17 cellular contexts compared by ENCODE assay signal in genomic region chr14:38870437-38870836, GRCh38.
A peak's percentile ranks its signal among the peaks of the same experiment; 100 is the strongest.
DNase-seq lines count a peak whose midpoint lies in the region; FAIRE-seq and TF ChIP-seq lines count a peak whose summit lies in the region.
"Had no signal": no experiment of that assay in that cellular context is flagged by ENCODE, and none has a peak within 500 bp of the region (broad histone marks: within the 10 kb centered on the region; RNA-seq: fewer than 3 reads in every experiment).

No MANE protein-coding gene starts in this region.

- no peaks in the 10 kb centered on the region for H3K79me2 ChIP-seq in endothelial cell of umbilical vein (ENCODE audit: control insufficient read depth, insufficient read depth, low read length)
- H3K79me2 ChIP-seq in mammary epithelial cell (ENCODE audit: insufficient read depth, low read length): no peaks in the 10 kb centered on the region

- intact Hi-C loops in endothelial cell of umbilical vein (cut with micrococcal nuclease) (no loop called here), mammary epithelial cell (cut with micrococcal nuclease) (no loop called here)

- H3K9me3 ChIP-seq in endothelial cell of umbilical vein (replicated peaks; ENCODE audit: control insufficient read depth, insufficient read depth, low read length) (no peaks in the 10 kb centered on the region), mammary epithelial cell (replicated peaks; ENCODE audit: insufficient read depth, low read length) (no peaks in the 10 kb centered on the region)
- H3K9me3 ChIP-seq: BE2C had no signal

- H3K27ac ChIP-seq in VCaP (peak overlapping the region; percentile 94), endothelial cell of umbilical vein (ENCODE audit: insufficient read depth, low read depth, low read length) (no peak overlapping the region), mammary epithelial cell (ENCODE audit: insufficient read depth, low read depth, low read length) (no peak overlapping the region)
- H3K27ac ChIP-seq: C4-2B, KMS-11 had no signal

- no peaks in the 10 kb centered on the region for H4K20me1 ChIP-seq in endothelial cell of umbilical vein (replicated peaks; ENCODE audit: control insufficient read depth, extremely low read depth, insufficient read depth, low read length)
- H4K20me1 ChIP-seq in mammary epithelial cell (ENCODE audit: insufficient read depth, low read length): no peaks in the 10 kb centered on the region

- POLR2A ChIA-PET in endothelial cell of umbilical vein (lab: Charles Lee): no interaction called here
- POLR2A ChIA-PET in GM10248 (lab: Yijun Ruan, JAX): no interaction called here

- peak; percentile 1 for DNase-seq in EH (ENCODE audit: low read depth)
- peak; percentile 65 for DNase-seq in endothelial cell of umbilical vein (ENCODE audit: low read depth, low spot score)
- DNase-seq in progenitor cell of endocrine pancreas (ENCODE audit: low spot score, unreplicated experiment): no peak
- no peak for DNase-seq in middle frontal gyrus (ENCODE audit: extremely low spot score, low spot score)
- no peak for DNase-seq in DMS153 treated with DMSO at 0.1 percent for 48 hours (lab: John Stamatoyannopoulos, UW; ENCODE audit: unreplicated experiment)
- DNase-seq in mammary epithelial cell: no peak
- DNase-seq in GM10248 (ENCODE audit: extremely low spot score): no peak
- DNase-seq: BE2C; CD4-positive, alpha-beta memory T cell had no signal

- dilution Hi-C loops in endothelial cell of umbilical vein (cut with MboI; ENCODE audit: extremely low pct_ligation_motif_present, low sequenced_read_pairs): loop anchor here (25.0 kb wide), 1 partner anchor 158 kb away; no protein-coding TSS in a partner anchor
- dilution Hi-C loops in mammary epithelial cell (cut with HindIII; ENCODE audit: low sequenced_read_pairs): loop anchor here (5.0 kb wide), 1 partner anchor 38 kb away; no protein-coding TSS in a partner anchor

- no peaks in the 10 kb centered on the region for H3K9me3 Mint-ChIP-seq in progenitor cell of endocrine pancreas (ENCODE audit: low read depth)
- H3K9me3 Mint-ChIP-seq: CD4-positive, alpha-beta memory T cell; IgD-negative memory B cell had no signal

- CTCF ChIA-PET in endothelial cell of umbilical vein (lab: Charles Lee) (interaction anchor here (1.1 to 11.5 kb wide), 5 partner anchors 41 to 270 kb away, joined by 3 to 209 read pairs (median 34); no protein-coding TSS in a partner anchor), mammary epithelial cell (lab: Charles Lee; ENCODE audit: low non-redundant PET) (interaction anchor here (0.6 kb wide), 1 partner anchor 710 kb away, joined by 4 read pairs; no protein-coding TSS in a partner anchor), GM10248 (lab: Yijun Ruan, JAX) (interaction anchor here (1.2 to 5.4 kb wide), 6 partner anchors 8 to 967 kb away, joined by 3 to 34 read pairs (median 3); no protein-coding TSS in a partner anchor)

- H3K36me3 Mint-ChIP-seq in progenitor cell of endocrine pancreas (ENCODE audit: insufficient read depth): no peaks in the 10 kb centered on the region
- H3K36me3 Mint-ChIP-seq: CD4-positive, alpha-beta memory T cell; IgD-negative memory B cell had no signal

- H3K4me1 Mint-ChIP-seq in progenitor cell of endocrine pancreas (ENCODE audit: low read depth): peaks cover 48% of the 10 kb centered on the region
- H3K4me1 Mint-ChIP-seq: CD4-positive, alpha-beta memory T cell; IgD-negative memory B cell had no signal

- H3K4me2 ChIP-seq in endothelial cell of umbilical vein (ENCODE audit: insufficient read depth, low read length) (no peak overlapping the region), mammary epithelial cell (ENCODE audit: insufficient read depth, low read depth, low read length) (no peak overlapping the region)
- H3K4me2 ChIP-seq: KMS-11 had no signal

- no peaks in the 10 kb centered on the region for H3K36me3 ChIP-seq in endothelial cell of umbilical vein (ENCODE audit: control insufficient read depth in 2 of 2, extremely low read depth in 1 of 2, insufficient read depth in 2 of 2, low read length in 2 of 2)
- H3K36me3 ChIP-seq in mammary epithelial cell (ENCODE audit: insufficient read depth, low read length): no peaks in the 10 kb centered on the region
- H3K36me3 ChIP-seq: BE2C had no signal

- H3K27me3 ChIP-seq in endothelial cell of umbilical vein (ENCODE audit: control insufficient read depth in 2 of 2, insufficient read depth in 2 of 2, low read length in 2 of 2) (no peaks in the 10 kb centered on the region), mammary epithelial cell (ENCODE audit: insufficient read depth, low read length) (no peaks in the 10 kb centered on the region)
- H3K27me3 ChIP-seq: BE2C had no signal

- TF ChIP-seq POLR2A in endothelial cell of umbilical vein (IDR thresholded peaks at IDR 0.05; ENCODE audit: low read depth, low read length): no peak

- peak overlapping the region; percentile 56 for H3K27ac Mint-ChIP-seq in progenitor cell of endocrine pancreas
- H3K27ac Mint-ChIP-seq: CD4-positive, alpha-beta memory T cell; IgD-negative memory B cell had no signal

- 77% methylated on average over 3 of the region's 3 CpGs for WGBS in mammary epithelial cell (ENCODE audit: low coverage, missing lambda C conversion rate)

- H2AFZ ChIP-seq in endothelial cell of umbilical vein (ENCODE audit: low read depth, low read length): peak overlapping the region; percentile 4
- H2AFZ ChIP-seq in mammary epithelial cell (ENCODE audit: low read depth, low read length): no peak overlapping the region

- no peaks in the 10 kb centered on the region for H3K27me3 Mint-ChIP-seq in progenitor cell of endocrine pancreas
- H3K27me3 Mint-ChIP-seq: IgD-negative memory B cell had no signal

- no peaks in the 10 kb centered on the region for H3K9me1 ChIP-seq in endothelial cell of umbilical vein (replicated peaks; ENCODE audit: control insufficient read depth, extremely low read depth, insufficient read depth, low read length)

- H3K9ac ChIP-seq in endothelial cell of umbilical vein (replicated peaks; ENCODE audit: extremely low read depth, insufficient read depth, low read length) (no peak overlapping the region), mammary epithelial cell (ENCODE audit: insufficient read depth, low read length) (no peak overlapping the region)
- H3K9ac ChIP-seq: KMS-11 had no signal

- BruUV-seq in endothelial cell of umbilical vein (replicated peaks; lab: Mats Ljungman, UMichigan): no TSS peak
- no TSS peak for BruUV-seq in mammary epithelial cell (replicated peaks; lab: Mats Ljungman, UMichigan)

- H3K4me1 ChIP-seq in endothelial cell of umbilical vein (ENCODE audit: control insufficient read depth, extremely low read depth, insufficient read depth, low read length): peaks cover 5% of the 10 kb centered on the region
- no peaks in the 10 kb centered on the region for H3K4me1 ChIP-seq in mammary epithelial cell (ENCODE audit: insufficient read depth, low read length)

- TF ChIP-seq CTCF in VCaP (conservative IDR thresholded peaks at IDR 0.05) (no peak), endothelial cell of umbilical vein (IDR thresholded peaks at IDR 0.05; ENCODE audit: extremely low read depth in 1 of 2, insufficient read depth in 1 of 2, low read depth in 1 of 2, low read length in 2 of 2) (no peak), progenitor cell of endocrine pancreas (IDR thresholded peaks at IDR 0.05; ENCODE audit: unreplicated experiment) (no peak), mammary epithelial cell (conservative IDR thresholded peaks at IDR 0.05 in 1 of 2, IDR thresholded peaks at IDR 0.05 in 1 of 2; ENCODE audit: extremely low read depth in 1 of 2, insufficient read depth in 1 of 2, low read depth in 1 of 2, low read length in 2 of 2) (no peak), GM10248 (IDR thresholded peaks at IDR 0.05; ENCODE audit: control extremely low read depth, extremely low read depth, low read depth, missing control alignments) (no peak)

- H3K4me3 ChIP-seq in endothelial cell of umbilical vein (replicated peaks in 1 of 3; ENCODE audit: insufficient read depth in 1 of 3, low read depth in 1 of 3, low read length in 3 of 3) (no peak overlapping the region), mammary epithelial cell (replicated peaks in 1 of 3; ENCODE audit: insufficient read depth in 1 of 3, low read depth in 2 of 3, low read length in 3 of 3) (no peak overlapping the region)

- FAIRE-seq in endothelial cell of umbilical vein (lab: Jason Lieb, UNC): no peak
- FAIRE-seq: A204.1, GM12891, GM19239, H54 had no signal

- no peak overlapping the region for H3K4me3 Mint-ChIP-seq in progenitor cell of endocrine pancreas (ENCODE audit: low read depth)
- H3K4me3 Mint-ChIP-seq: CD4-positive, alpha-beta memory T cell; IgD-negative memory B cell had no signal

- in situ Hi-C loops in mammary epithelial cell (cut with MboI; ENCODE audit: low sequenced_read_pairs in 2 of 2): loop anchor here (10.0 to 25.0 kb wide), 2 partner anchors 958 to 966 kb away; no protein-coding TSS in a partner anchor

TF ChIP-seq in endothelial cell of umbilical vein, 7 proteins besides CTCF, POLR2A, EP300 and RAD21:
- no peak for TF ChIP-seq FOS (IDR thresholded peaks at IDR 0.05; ENCODE audit: borderline replicate concordance, insufficient read depth, low read length)
- TF ChIP-seq EZH2 (IDR thresholded peaks at IDR 0.05; ENCODE audit: borderline replicate concordance, low read depth, low read length, severe bottlenecking): no peak
- no peak for TF ChIP-seq GATA2 (IDR thresholded peaks at IDR 0.05; ENCODE audit: insufficient read depth, insufficient read length, low read depth, low read length)

Comparison
In these comparisons a context has a peak if more than half of its experiments do, and no peak if none do; other contexts are left out.
1. DNase-seq: peak in EH (single experiment) and endothelial cell of umbilical vein (single experiment); none in progenitor cell of endocrine pancreas (single experiment), middle frontal gyrus (single experiment), DMS153 treated with DMSO at 0.1 percent for 48 hours (single experiment), mammary epithelial cell (single experiment) and GM10248 (single experiment).